In the genomic region with DNA sequence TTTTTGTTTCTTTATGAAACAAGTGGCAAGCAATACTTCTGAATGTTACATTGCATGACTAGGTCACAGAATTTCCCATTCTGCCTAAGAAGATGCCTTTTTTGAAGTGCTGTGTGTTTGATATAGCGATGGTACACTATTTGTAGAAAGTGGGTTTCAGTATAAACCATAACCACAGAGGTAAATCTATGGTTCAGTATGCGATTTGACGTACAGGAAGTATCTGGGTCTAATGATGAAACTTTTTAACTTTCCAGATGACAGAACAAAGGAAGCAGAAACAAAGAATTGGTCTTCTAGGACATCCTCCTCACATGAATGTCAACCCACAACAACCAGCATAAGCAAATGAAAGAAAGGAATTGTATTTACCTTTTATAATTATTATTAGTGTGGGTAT, we compare ENCODE assay signal across 10 cellular contexts.
DNase-seq lines count a peak whose midpoint lies in the region; ATAC-seq and TF ChIP-seq lines count a peak whose summit lies in the region.
"Had no signal": no experiment of that assay in that cellular context is flagged by ENCODE, and none has a peak within 500 bp of the region (broad histone marks: within the 10 kb centered on the region; RNA-seq: fewer than 3 reads in every experiment).

No MANE protein-coding gene starts in this region.

- H3K9me3 Mint-ChIP-seq in activated T-helper 1 cell treated with anti-CD3 and anti-CD28 coated beads, Interleukin-12 subunit alpha, Interleukin-12 subunit beta, Interleukin-2, Interleukin-4 antibody, amounts not matched to agents 30 ng/mL and 10 ng/mL and 1 ng/mL, durations not matched to agents 14 hours and 24 hours and 36 hours = peaks cover 7% of the 10 kb centered on the region

- no peaks in the 10 kb centered on the region for H3K36me3 ChIP-seq in DND-41 (ENCODE audit: insufficient read depth, low read length)
- no peaks in the 10 kb centered on the region for H3K36me3 ChIP-seq in SJCRH30

- no peak overlapping the region for H3K9ac ChIP-seq in DND-41 (ENCODE audit: low read depth, low read length)

- peaks cover 96% of the 10 kb centered on the region for H3K4me1 Mint-ChIP-seq in activated T-helper 1 cell treated with anti-CD3 and anti-CD28 coated beads, Interleukin-12 subunit alpha, Interleukin-12 subunit beta, Interleukin-2, Interleukin-4 antibody, amounts not matched to agents 30 ng/mL and 10 ng/mL and 1 ng/mL, durations not matched to agents 14 hours and 24 hours and 36 hours (ENCODE audit: low read depth)

- no peaks in the 10 kb centered on the region for H4K20me1 ChIP-seq in DND-41 (ENCODE audit: insufficient read depth, low read length)

- no peak for TF ChIP-seq CTCF in DND-41 (IDR thresholded peaks at IDR 0.05; ENCODE audit: borderline replicate concordance, extremely low read depth, low read length, poor library complexity, severe bottlenecking)
- TF ChIP-seq CTCF in GM13976 (IDR thresholded peaks at IDR 0.05; ENCODE audit: borderline replicate concordance, control extremely low read depth, extremely low read depth, insufficient read depth, missing control alignments) = no peak

- H3K27ac ChIP-seq in DND-41 (ENCODE audit: low read length) (peak overlapping the region; percentile 4; the same call in 1 of the 2 replicates), SJCRH30 (no peak overlapping the region)
- H3K27ac ChIP-seq: coronary artery had no signal

- H3K4me3 Mint-ChIP-seq in activated T-helper 1 cell treated with anti-CD3 and anti-CD28 coated beads, Interleukin-12 subunit alpha, Interleukin-12 subunit beta, Interleukin-2, Interleukin-4 antibody, amounts not matched to agents 30 ng/mL and 10 ng/mL and 1 ng/mL, durations not matched to agents 14 hours and 24 hours and 36 hours = peak overlapping the region; percentile 64

- intact Hi-C loops in activated T-helper 1 cell treated with anti-CD3 and anti-CD28 coated beads, Interleukin-12 subunit alpha, Interleukin-12 subunit beta, Interleukin-2, Interleukin-4 antibody, amounts not matched to agents 30 ng/mL and 10 ng/mL and 1 ng/mL, durations not matched to agents 14 hours and 24 hours and 36 hours (cut with micrococcal nuclease) = loop anchor here (1.0 kb wide), 4 partner anchors 11 to 176 kb away; no protein-coding TSS in a partner anchor

- H3K9me3 ChIP-seq in DND-41 (ENCODE audit: insufficient read depth, low read length, severe bottlenecking) = no peaks in the 10 kb centered on the region
- no peaks in the 10 kb centered on the region for H3K9me3 ChIP-seq in SJCRH30 (replicated peaks)

- no peak overlapping the region for H3K4me3 ChIP-seq in DND-41 (ENCODE audit: low read depth in 1 of 2, low read length in 2 of 2)
- no peak overlapping the region for H3K4me3 ChIP-seq in SJCRH30
- H3K4me3 ChIP-seq: coronary artery had no signal

- in situ Hi-C loops in GM13976 (cut with MboI; ENCODE audit: low sequenced_read_pairs, unreplicated experiment) = no loop called here

- peaks cover 45% of the 10 kb centered on the region for H3K36me3 Mint-ChIP-seq in activated T-helper 1 cell treated with anti-CD3 and anti-CD28 coated beads, Interleukin-12 subunit alpha, Interleukin-12 subunit beta, Interleukin-2, Interleukin-4 antibody, amounts not matched to agents 30 ng/mL and 10 ng/mL and 1 ng/mL, durations not matched to agents 14 hours and 24 hours and 36 hours (ENCODE audit: low read depth)

- no peaks in the 10 kb centered on the region for H3K79me2 ChIP-seq in DND-41 (ENCODE audit: insufficient read depth, low read length)

- peak; percentile 92 for ATAC-seq in DND-41 (ENCODE audit: insufficient read depth, low read depth)
- peak; percentile 84 for ATAC-seq in GM19395 (IDR thresholded peaks at IDR 0.05; ENCODE audit: unreplicated experiment)
- ATAC-seq in HG03039 (IDR thresholded peaks at IDR 0.05; ENCODE audit: unreplicated experiment) = peak; percentile 64

- no peak for DNase-seq in DND-41
- no peak for DNase-seq in activated T-helper 1 cell treated with anti-CD3 and anti-CD28 coated beads, Interleukin-12 subunit alpha, Interleukin-12 subunit beta, Interleukin-2, Interleukin-4 antibody, amounts not matched to agents 30 ng/mL and 10 ng/mL and 1 ng/mL, durations not matched to agents 14 hours and 24 hours and 36 hours (ENCODE audit: low spot score)
- no peak for DNase-seq in SJCRH30
- no peak for DNase-seq in GM19240 (ENCODE audit: insufficient read length, low spot score)
- DNase-seq in NCI-H2196 (lab: John Stamatoyannopoulos, UW; ENCODE audit: unreplicated experiment) = no peak
- DNase-seq in GM13976 (ENCODE audit: low spot score) = no peak
- DNase-seq: activated CD4-positive, alpha-beta T cell treated with anti-CD3 and anti-CD28 coated beads for 1 hour had no signal

- H3K4me2 ChIP-seq in DND-41 (ENCODE audit: insufficient read depth, low read length) = no peak overlapping the region

- no peaks in the 10 kb centered on the region for H3K27me3 ChIP-seq in DND-41 (ENCODE audit: insufficient read depth, low read length, poor library complexity)
- no peaks in the 10 kb centered on the region for H3K27me3 ChIP-seq in SJCRH30

- peak overlapping the region; percentile 95 for H3K27ac Mint-ChIP-seq in activated T-helper 1 cell treated with anti-CD3 and anti-CD28 coated beads, Interleukin-12 subunit alpha, Interleukin-12 subunit beta, Interleukin-2, Interleukin-4 antibody, amounts not matched to agents 30 ng/mL and 10 ng/mL and 1 ng/mL, durations not matched to agents 14 hours and 24 hours and 36 hours

- H3K27me3 Mint-ChIP-seq in activated T-helper 1 cell treated with anti-CD3 and anti-CD28 coated beads, Interleukin-12 subunit alpha, Interleukin-12 subunit beta, Interleukin-2, Interleukin-4 antibody, amounts not matched to agents 30 ng/mL and 10 ng/mL and 1 ng/mL, durations not matched to agents 14 hours and 24 hours and 36 hours (ENCODE audit: insufficient read depth) = no peaks in the 10 kb centered on the region

- peaks cover 16% of the 10 kb centered on the region for H3K4me1 ChIP-seq in DND-41 (ENCODE audit: insufficient read depth, low read length)
- no peaks in the 10 kb centered on the region for H3K4me1 ChIP-seq in SJCRH30

- H2AFZ ChIP-seq in DND-41 (ENCODE audit: low read depth, low read length) = no peak overlapping the region
